11 cellular contexts compared by ENCODE assay signal in the genomic region with DNA sequence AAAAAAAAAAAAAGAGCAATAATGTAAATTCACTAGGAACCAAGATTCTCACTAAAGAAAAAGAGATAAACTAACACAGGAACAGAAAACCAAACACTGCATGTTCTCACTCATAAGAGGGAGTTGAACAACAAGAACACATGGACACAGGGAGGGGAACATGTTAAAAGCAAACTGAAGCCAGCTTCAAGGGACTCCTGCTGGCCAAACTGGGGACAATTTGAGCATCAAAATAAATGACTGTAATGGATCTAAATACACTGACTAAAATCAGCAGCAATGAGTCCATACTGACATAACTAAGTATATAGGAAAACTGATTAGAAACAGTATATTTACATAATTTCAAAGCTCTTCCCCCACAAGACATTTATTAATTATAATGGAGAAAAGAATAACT.
A peak's percentile ranks its signal among the peaks of the same experiment; 100 is the strongest.
DNase-seq lines count a peak whose midpoint lies in the region; ATAC-seq, FAIRE-seq and TF ChIP-seq lines count a peak whose summit lies in the region.
"Had no signal": no experiment of that assay in that cellular context is flagged by ENCODE, and none has a peak within 500 bp of the region (broad histone marks: within the 10 kb centered on the region; RNA-seq: fewer than 3 reads in every experiment).

No MANE protein-coding gene starts in this region.

- no peak overlapping the region for H2BK120ac ChIP-seq in H1 (replicated peaks; ENCODE audit: low read depth, low read length)

- TF ChIP-seq POLR2A in A549 (IDR thresholded peaks at IDR 0.05; ENCODE audit: low read length) (no peak), H1 (IDR thresholded peaks at IDR 0.05; ENCODE audit: control extremely low read depth in 1 of 2, low read depth in 2 of 2, low read length in 2 of 2) (no peak)

- FAIRE-seq in A549 (lab: Jason Lieb, UNC) (no peak), H1 (lab: Jason Lieb, UNC) (no peak)

- H3K9me3 ChIP-seq in A549 = no peaks in the 10 kb centered on the region
- peaks cover 7 to 9% of the 10 kb centered on the region in 2 experiments; a peak in 3 of 4 replicates for H3K9me3 ChIP-seq in H1 (ENCODE audit: insufficient read depth in 2 of 2, low read depth in 1 of 2, low read length in 1 of 2)
- H3K9me3 ChIP-seq: thoracic aorta had no signal

- H3K36me3 ChIP-seq in H1 (ENCODE audit: control insufficient read depth in 2 of 4, insufficient read depth in 4 of 4, low read length in 3 of 4) = peaks cover 0 to 21% (median 3%) of the 10 kb centered on the region in 4 experiments; a peak in 4 of 8 replicates
- H3K36me3 ChIP-seq: thoracic aorta had no signal

- no peak overlapping the region for H3K18ac ChIP-seq in H1 (ENCODE audit: extremely low read depth, low read length)

- H3K27ac ChIP-seq in A549 (no peak overlapping the region), H1 (ENCODE audit: low read depth, low read length) (no peak overlapping the region)
- H3K27ac ChIP-seq: thoracic aorta had no signal

- no peak overlapping the region for H3K23ac ChIP-seq in H1 (ENCODE audit: insufficient read length)

- H2BK20ac ChIP-seq in H1 (ENCODE audit: low read length) = no peak overlapping the region

- no peak overlapping the region for H3K9ac ChIP-seq in H1 (replicated peaks in 1 of 4; ENCODE audit: extremely low read depth in 1 of 4, low read depth in 3 of 4, low read length in 3 of 4)

- H3K4me3 ChIP-seq in A549 = no peak overlapping the region
- H3K4me3 ChIP-seq in H1 (ENCODE audit: extremely low read depth in 1 of 4, insufficient read depth in 2 of 4, low read depth in 3 of 4, low read length in 4 of 4) = no peak overlapping the region
- H3K4me3 ChIP-seq: thoracic aorta had no signal

- H4K5ac ChIP-seq in H1 (ENCODE audit: insufficient read length, low read depth, low read length) = no peak overlapping the region

- H3K56ac ChIP-seq in H1 (replicated peaks; ENCODE audit: insufficient read length, low read depth, low read length) = no peak overlapping the region

- POLR2A ChIA-PET in A549 (lab: Yijun Ruan, JAX) (no interaction called here), H1 (lab: Charles Lee; ENCODE audit: partially characterized antibody) (interaction anchor here (0.6 kb wide), 1 partner anchor 18 kb away, joined by 4 read pairs; no protein-coding TSS in a partner anchor)

- TF ChIP-seq CTCF in A549 (IDR thresholded peaks at IDR 0.05) = no peak
- peak; percentile 27; the same call in 1 of the 3 replicates for TF ChIP-seq CTCF in GM12872 (IDR thresholded peaks at IDR 0.05; ENCODE audit: insufficient read depth, low read depth, low read length)
- peak in 2 of 3 experiments; percentile 2 to 34; a peak in 1 of 4 replicates for TF ChIP-seq CTCF in H1 (IDR thresholded peaks at IDR 0.05; ENCODE audit: control extremely low read depth in 1 of 3, insufficient read depth in 1 of 3, low read depth in 1 of 3, low read length in 3 of 3)

- no peaks in the 10 kb centered on the region for H4K20me1 ChIP-seq in H1 (replicated peaks in 1 of 2; ENCODE audit: control insufficient read depth in 1 of 2, insufficient read depth in 2 of 2, low read length in 2 of 2)

- H2BK15ac ChIP-seq in H1 (ENCODE audit: low read length) = no peak overlapping the region

- H3K79me2 ChIP-seq in H1 (ENCODE audit: control insufficient read depth in 1 of 2, insufficient read depth in 2 of 2, low read length in 2 of 2) = 0 out of 4 replicates have a peak, but pooled peaks cover 0 to 5% of the 10 kb centered on the region in 2 experiments

- no peak overlapping the region for H4K8ac ChIP-seq in H1 (ENCODE audit: extremely low read depth, insufficient read depth, low read length)

- H2AFZ ChIP-seq in H1 (ENCODE audit: low read length) = no peak overlapping the region

- no peak overlapping the region for H4K91ac ChIP-seq in H1 (replicated peaks; ENCODE audit: insufficient read length, low read length)

- H2BK12ac ChIP-seq in H1 (ENCODE audit: low read depth, low read length) = no peak overlapping the region

- H2BK5ac ChIP-seq in H1 (ENCODE audit: low read depth, low read length) = no peak overlapping the region

- no peaks in the 10 kb centered on the region for H3K23me2 ChIP-seq in H1 (ENCODE audit: low read depth, low read length)

- DNase-seq in A549 (ENCODE audit: low read depth in 1 of 2, low spot score in 1 of 2) = peak in 1 of 2 experiments; percentile 25
- peak; percentile 31 for DNase-seq in NAMALWA (ENCODE audit: low spot score)
- no peak for DNase-seq in H1 (ENCODE audit: low read depth in 1 of 2, low spot score in 2 of 2)
- no peak for DNase-seq in HK-2 (ENCODE audit: unreplicated experiment)
- no peak for DNase-seq in NCI-H774 (lab: John Stamatoyannopoulos, UW)
- no peak for DNase-seq in HuH-7.5 (ENCODE audit: low spot score)
- DNase-seq: activated naive CD4-positive, alpha-beta T cell treated with Interleukin-2 at 50 U/mL for 16 hours; KG1 had no signal

- H3K4me2 ChIP-seq in A549 = no peak overlapping the region
- H3K4me2 ChIP-seq in H1 (ENCODE audit: insufficient read depth in 1 of 2, low read depth in 2 of 2, low read length in 2 of 2) = no peak overlapping the region

- H3K4me1 ChIP-seq in A549 = no peaks in the 10 kb centered on the region
- no peaks in the 10 kb centered on the region for H3K4me1 ChIP-seq in H1 (replicated peaks in 1 of 4; ENCODE audit: control insufficient read depth in 3 of 4, insufficient read depth in 4 of 4, low read length in 3 of 4)

- H3K14ac ChIP-seq in H1 (ENCODE audit: insufficient read length) = no peak overlapping the region

- ATAC-seq in A549 (peak in 1 of 2 experiments; percentile 74; a peak in 3 of 6 replicates), HG03025 (IDR thresholded peaks at IDR 0.05; ENCODE audit: low FRiP score, unreplicated experiment) (no peak)

- no peak overlapping the region for H3K4ac ChIP-seq in H1 (replicated peaks; ENCODE audit: insufficient read length, low read depth, low read length)

- TF ChIP-seq RAD21 in A549 (conservative IDR thresholded peaks at IDR 0.05 in 1 of 2, IDR thresholded peaks at IDR 0.05 in 1 of 2) = no peak
- peak in 1 of 2 experiments; percentile 17; a peak in 2 of 4 replicates for TF ChIP-seq RAD21 in H1 (IDR thresholded peaks at IDR 0.05 in 1 of 2, conservative IDR thresholded peaks at IDR 0.05 in 1 of 2; ENCODE audit: low read depth in 2 of 2, low read length in 2 of 2)

- TF ChIP-seq EP300 in A549 (IDR thresholded peaks at IDR 0.05) (no peak), H1 (IDR thresholded peaks at IDR 0.05; ENCODE audit: borderline replicate concordance in 1 of 2, low read depth in 2 of 2, low read length in 2 of 2) (no peak)

- H3K27me3 ChIP-seq in H1 (replicated peaks in 1 of 4; ENCODE audit: control insufficient read depth in 3 of 4, extremely low read depth in 1 of 4, insufficient read depth in 3 of 4, low read length in 3 of 4) = no peaks in the 10 kb centered on the region

- no peak overlapping the region for H2AK5ac ChIP-seq in H1 (ENCODE audit: low read depth, low read length)

- no peaks in the 10 kb centered on the region for H3K79me1 ChIP-seq in H1 (ENCODE audit: low read depth, low read length)

- CTCF ChIA-PET in A549 (lab: Yijun Ruan, JAX) (interaction anchor here (0.6 to 1.2 kb wide), 2 partner anchors 9 to 12 kb away, joined by 3 to 4 read pairs; no protein-coding TSS in a partner anchor), H1 (lab: Charles Lee; ENCODE audit: partially characterized antibody) (interaction anchor here (0.6 to 2.7 kb wide), 7 partner anchors 12 to 357 kb away, joined by 3 to 12 read pairs (median 3); no protein-coding TSS in a partner anchor)

TF ChIP-seq in A549, 52 proteins besides CTCF, POLR2A, EP300 and RAD21:
- no peak for TF ChIP-seq TFCP2L1 (CRISPR knock-in tag; IDR thresholded peaks at IDR 0.05)
- TF ChIP-seq SMC3 (IDR thresholded peaks at IDR 0.05) = 0 out of 3 replicates have a peak, but pooled peaks have one; percentile 14
TF ChIP-seq in A549: peak in this region for 1.

TF ChIP-seq in H1, 55 proteins besides CTCF, POLR2A, EP300 and RAD21 (continues in another document):
- TF ChIP-seq SIX5 (IDR thresholded peaks at IDR 0.05; ENCODE audit: low read depth, low read length) = no peak
- TF ChIP-seq MAFK (IDR thresholded peaks at IDR 0.05; ENCODE audit: low read depth, low read length) = no peak
